In genomic region chr4:14925471-14925870, GRCh38 we compare ENCODE assay signal across 21 cellular contexts.
"Had no signal": no experiment of that assay in that cellular context is flagged by ENCODE, and none has a peak within 500 bp of the region (broad histone marks: within the 10 kb centered on the region; RNA-seq: fewer than 3 reads in every experiment).

No MANE protein-coding gene starts in this region.

- H3K27me3 ChIP-seq: esophagus squamous epithelium, hepatocyte, right lobe of liver, testis, tibial nerve had no signal

- H3K4me3 Mint-ChIP-seq: naive B cell; nephron progenitor cell; stimulated activated naive B cell treated with anti-CD40 and anti-IgM and Interleukin-4, amounts not matched to agents 10 μg/mL and 1 μg/mL and 100 μg/mL, for 72 hours; stimulated activated naive CD8-positive, alpha-beta T cell treated with anti-CD3 and anti-CD28 coated beads, Interleukin-15, amount 100 ng/mL, for 72 hours had no signal

- H3K4me3 ChIP-seq: esophagus squamous epithelium, hepatocyte, lung, psoas muscle, right lobe of liver, testis, tibial nerve had no signal

- H3K27me3 Mint-ChIP-seq: stimulated activated naive CD8-positive, alpha-beta T cell treated with anti-CD3 and anti-CD28 coated beads, Interleukin-15, amount 100 ng/mL, for 72 hours had no signal

- H3K9me3 ChIP-seq: esophagus squamous epithelium, psoas muscle, right lobe of liver, testis, tibial nerve had no signal

- H3K4me1 Mint-ChIP-seq: naive B cell; nephron progenitor cell; stimulated activated naive B cell treated with anti-CD40 and anti-IgM and Interleukin-4, amounts not matched to agents 10 μg/mL and 1 μg/mL and 100 μg/mL, for 72 hours; stimulated activated naive CD8-positive, alpha-beta T cell treated with anti-CD3 and anti-CD28 coated beads, Interleukin-15, amount 100 ng/mL, for 72 hours had no signal

- DNase-seq: effector memory CD4-positive, alpha-beta T cell; esophagus squamous epithelium; foreskin fibroblast; head of caudate nucleus; left colon; left ventricle myocardium superior; mesendoderm; naive B cell; nephron progenitor cell; psoas muscle; retina; right lobe of liver; stimulated activated CD4-positive, alpha-beta T cell treated with anti-CD3 and anti-CD28 coated beads, Interleukin-4, amount 100 ng/mL, for 1 hour; stimulated activated naive B cell treated with anti-CD40 and anti-IgM and Interleukin-4, amounts not matched to agents 10 μg/mL and 1 μg/mL and 100 μg/mL, for 72 hours; testis had no signal

- ATAC-seq: left colon; psoas muscle; stimulated activated naive B cell treated with anti-CD40 and anti-IgM and Interleukin-4, amounts not matched to agents 10 μg/mL and 1 μg/mL and 100 μg/mL, for 72 hours had no signal

- H3K4me1 ChIP-seq: esophagus squamous epithelium, psoas muscle, testis had no signal

- FAIRE-seq: endometrium, urothelium cell line had no signal

- H3K27ac ChIP-seq: hepatocyte, psoas muscle, right lobe of liver, testis, tibial nerve had no signal

- H3K36me3 Mint-ChIP-seq: naive B cell; stimulated activated naive B cell treated with anti-CD40 and anti-IgM and Interleukin-4, amounts not matched to agents 10 μg/mL and 1 μg/mL and 100 μg/mL, for 72 hours had no signal

- H3K9me3 Mint-ChIP-seq: naive B cell; nephron progenitor cell; stimulated activated naive B cell treated with anti-CD40 and anti-IgM and Interleukin-4, amounts not matched to agents 10 μg/mL and 1 μg/mL and 100 μg/mL, for 72 hours; stimulated activated naive CD8-positive, alpha-beta T cell treated with anti-CD3 and anti-CD28 coated beads, Interleukin-15, amount 100 ng/mL, for 72 hours had no signal

- H3K36me3 ChIP-seq: esophagus squamous epithelium, right lobe of liver, tibial nerve had no signal

- H3K27ac Mint-ChIP-seq: naive B cell; nephron progenitor cell; stimulated activated naive B cell treated with anti-CD40 and anti-IgM and Interleukin-4, amounts not matched to agents 10 μg/mL and 1 μg/mL and 100 μg/mL, for 72 hours; stimulated activated naive CD8-positive, alpha-beta T cell treated with anti-CD3 and anti-CD28 coated beads, Interleukin-15, amount 100 ng/mL, for 72 hours had no signal
